In genomic region chr13:31947506-31947905, GRCh38 we compare ENCODE assay signal across 18 cellular contexts.
A peak's percentile ranks its signal among the peaks of the same experiment; 100 is the strongest.
DNase-seq lines count a peak whose midpoint lies in the region; TF ChIP-seq lines count a peak whose summit lies in the region.
"Had no signal": no experiment of that assay in that cellular context is flagged by ENCODE, and none has a peak within 500 bp of the region (broad histone marks: within the 10 kb centered on the region; RNA-seq: fewer than 3 reads in every experiment).

No MANE protein-coding gene starts in this region.

- POLR2A ChIA-PET in PC-9 (lab: Charles Lee; ENCODE audit: unreplicated experiment) (no interaction called here), RWPE1 (lab: Yijun Ruan, JAX; ENCODE audit: low non-redundant PET) (no interaction called here)

- H4K20me1 ChIP-seq in PC-9 (ENCODE audit: insufficient read depth): no peaks in the 10 kb centered on the region

- peaks cover 38% of the 10 kb centered on the region for H3K4me1 ChIP-seq in PC-9 (replicated peaks; ENCODE audit: insufficient read depth)
- peaks cover 33% of the 10 kb centered on the region for H3K4me1 ChIP-seq in skeletal muscle satellite cell (ENCODE audit: control insufficient read depth, insufficient read depth, low read length)

- H3K4me3 ChIP-seq in PC-9: no peak overlapping the region
- H3K4me3 ChIP-seq in skeletal muscle satellite cell (ENCODE audit: low read length): peak overlapping the region; percentile 61

- H3K9me2 ChIP-seq in PC-9 (ENCODE audit: insufficient read depth): no peaks in the 10 kb centered on the region; the same call in none of the 2 replicates

- H3F3A ChIP-seq in PC-9 (ENCODE audit: insufficient read depth, low read depth): peaks cover 25% of the 10 kb centered on the region; the same call in 1 of the 2 replicates

- H3K27ac ChIP-seq in PC-9: no peak overlapping the region
- no peak overlapping the region for H3K27ac ChIP-seq in RWPE1

- peak overlapping the region; percentile 45 for H3K9ac ChIP-seq in skeletal muscle satellite cell (ENCODE audit: low read depth, low read length)

- no peak overlapping the region for H2AFZ ChIP-seq in PC-9

- CTCF ChIA-PET in PC-9 (lab: Charles Lee): interaction anchor here (0.7 kb wide), 1 partner anchor 218 kb away, joined by 3 read pairs; no protein-coding TSS in a partner anchor
- CTCF ChIA-PET in RWPE1 (lab: Yijun Ruan, JAX): no interaction called here

- TF ChIP-seq CTCF in PC-9 (conservative IDR thresholded peaks at IDR 0.05) (no peak), RWPE1 (conservative IDR thresholded peaks at IDR 0.05; ENCODE audit: low read depth) (no peak)

- no peaks in the 10 kb centered on the region for H3K27me3 ChIP-seq in PC-9 (ENCODE audit: insufficient read depth, low read depth)
- no peaks in the 10 kb centered on the region for H3K27me3 ChIP-seq in skeletal muscle satellite cell (ENCODE audit: control insufficient read depth, insufficient read depth, low read length)
- H3K27me3 ChIP-seq: gastrocnemius medialis had no signal

- BruUV-seq in PC-9 (replicated peaks; lab: Mats Ljungman, UMichigan): no TSS peak

- intact Hi-C loops in PC-9 (cut with micrococcal nuclease; ENCODE audit: unreplicated experiment): no loop called here

- H3K9me3 ChIP-seq in PC-9 (ENCODE audit: insufficient read depth, low read depth) (no peaks in the 10 kb centered on the region), skeletal muscle satellite cell (replicated peaks; ENCODE audit: low read length) (no peaks in the 10 kb centered on the region)
- H3K9me3 ChIP-seq: gastrocnemius medialis had no signal

- no peaks in the 10 kb centered on the region for H3K79me2 ChIP-seq in PC-9 (ENCODE audit: low read depth)

- no peaks in the 10 kb centered on the region for H3K36me3 ChIP-seq in PC-9 (ENCODE audit: low read depth)
- H3K36me3 ChIP-seq in skeletal muscle satellite cell (ENCODE audit: insufficient read depth, low read length): peaks cover under 1% of the 10 kb centered on the region

- peak overlapping the region; percentile 75; the same call in 1 of the 2 replicates for H3K4me2 ChIP-seq in PC-9
- peak overlapping the region; percentile 75 for H3K4me2 ChIP-seq in skeletal muscle satellite cell (ENCODE audit: low read length)

- DNase-seq in EH (ENCODE audit: low read depth) (peak; percentile 49), PC-9 (no peak), hepatic stellate cell (ENCODE audit: low spot score) (peak; percentile 19), DMS153 treated with DMSO at 0.1 percent for 48 hours (lab: John Stamatoyannopoulos, UW; ENCODE audit: unreplicated experiment) (no peak), RWPE1 (ENCODE audit: low spot score) (no peak), midbrain (lab: John Stamatoyannopoulos, UW) (no peak)
- DNase-seq: activated CD4-positive, alpha-beta T cell treated with anti-CD3 and anti-CD28 coated beads, Interleukin-2, amount 50 U/mL, for 1 hour; AML-193; cerebellar nuclear complex; erythroblast; gastrocnemius medialis; KBM-7; NCI-H1694; NCI-H2171; posterior cingulate gyrus; stimulated activated CD4-positive, alpha-beta T cell treated with anti-CD3 and anti-CD28 coated beads, Interleukin-1b, Interleukin-23, amount 100 ng/mL, for 48 hours; substantia nigra had no signal

Comparison
In these comparisons a context has a peak if more than half of its experiments do, and no peak if none do; other contexts are left out.
1. DNase-seq: peak in EH (single experiment) and hepatic stellate cell (single experiment); none in PC-9 (0 of 2), DMS153 treated with DMSO at 0.1 percent for 48 hours (single experiment), RWPE1 (single experiment) and midbrain (single experiment).